ENCODE assay signal across 1 cellular context in genomic region chr1:184664661-184665060, GRCh38.
TF ChIP-seq lines count a peak whose summit lies in the region.

No MANE protein-coding gene starts in this region.

TF ChIP-seq in IMR-90, 13 proteins besides CTCF, POLR2A, EP300 and RAD21 (continued from another document):
- TF ChIP-seq ELK1 (IDR thresholded peaks at IDR 0.05; ENCODE audit: borderline replicate concordance, low read depth, low read length) (no peak), CHD1 (IDR thresholded peaks at IDR 0.05; ENCODE audit: low read depth, low read length) (no peak)
